ENCODE assay signal across 23 cellular contexts in genomic region chrX:64334467-64334866, GRCh38.
"Had no signal": no experiment of that assay in that cellular context is flagged by ENCODE, and none has a peak within 500 bp of the region (broad histone marks: within the 10 kb centered on the region; RNA-seq: fewer than 3 reads in every experiment).

No MANE protein-coding gene starts in this region.

- H3K27ac ChIP-seq: SJSA1, SK-N-MC had no signal

- H3K9me3 ChIP-seq: MG63, SJSA1 had no signal

- FAIRE-seq: HepG2, RCC 7860 had no signal

- H3K27me3 ChIP-seq: MG63, SJSA1 had no signal

- DNase-seq: IMR-90, Karpas-422, KG1, MG63, NCI-H1092, NCI-H1105 treated with DMSO at 0.1 percent for 48 hours, NCI-H1417 treated with DMSO at 0.1 percent for 48 hours, NCI-H146, NCI-H1694 treated with DMSO at 0.1 percent for 48 hours, NCI-H1930, NCI-H2081, NCI-H2107, NCI-H2227 treated with DMSO at 0.1 percent for 48 hours, NCI-H524, NCI-H526 treated with DMSO at 0.1 percent for 48 hours, NCI-H748 treated with DMSO at 0.1 percent for 48 hours, Right ventricle myocardium superior, RPMI8226, SIG-M5 had no signal

- H3K4me1 ChIP-seq: SJSA1 had no signal

- H3K4me3 ChIP-seq: MG63, SJSA1, SK-N-MC had no signal

- H3K36me3 ChIP-seq: MG63, SJSA1 had no signal
